ENCODE assay signal across 8 cellular contexts in the genomic region with DNA sequence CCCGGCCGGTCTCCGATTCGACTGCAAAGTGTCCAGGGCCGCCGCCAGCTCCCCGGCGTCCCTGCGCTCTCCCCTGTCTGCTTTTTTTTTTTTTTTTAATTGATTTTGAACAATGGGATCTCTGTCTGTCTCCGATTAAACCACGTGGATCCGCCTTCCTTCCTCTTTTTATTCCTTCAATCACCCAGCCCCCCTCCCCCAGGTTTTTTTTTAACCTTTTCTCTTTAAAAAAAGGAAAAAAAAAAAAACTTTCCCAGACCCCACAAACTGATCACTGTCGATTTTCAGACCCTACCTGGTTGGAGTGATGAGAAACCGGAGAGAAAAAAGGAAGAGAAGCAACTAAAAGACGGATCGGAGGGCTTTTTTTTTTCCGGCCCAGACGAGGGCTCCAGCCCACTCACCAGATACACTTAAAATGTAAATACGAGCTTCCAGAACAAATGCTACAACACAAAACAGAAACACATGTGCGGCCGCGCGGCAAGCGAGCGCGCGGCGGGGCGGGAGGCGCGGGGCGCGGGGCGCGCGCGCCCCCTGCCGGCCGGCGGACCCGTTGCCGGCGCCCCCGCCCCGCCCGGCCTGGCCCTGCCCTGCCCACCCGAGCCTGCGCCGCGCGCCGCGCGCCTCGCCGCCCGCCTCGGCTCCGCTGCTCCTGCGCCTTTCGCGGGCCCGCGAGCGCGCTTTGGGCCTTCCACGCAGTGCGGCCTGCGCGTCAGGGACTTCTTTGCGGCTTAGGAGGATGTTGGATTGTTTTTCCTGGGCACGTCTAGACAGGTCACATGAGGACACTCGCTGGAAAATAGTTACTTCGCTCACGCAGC. TPM values are rescaled to one million over a fixed set of nuclear protein-coding genes. Genes with fewer than 3 reads are reported as not detected.
DNase-seq lines count a peak whose midpoint lies in the region; ATAC-seq and TF ChIP-seq lines count a peak whose summit lies in the region.

A gene (minus strand): TSS at position 428 of the 824 bp plus-strand sequence. CDS start 1,163 bp downstream, outside the sequence.

- no TSS peak for BruUV-seq in PC-9 (replicated peaks; lab: Mats Ljungman, UMichigan)

- peak within 1 kb of the TSS; percentile 83 to 100 (median 100) for H3K27ac ChIP-seq in BLaER1 treated with 17β-estradiol and CSF1 and Interleukin-3, amounts not matched to agents 10 nM and 100 nM
- H3K27ac ChIP-seq in PC-9 (peak within 1 kb of the TSS; percentile 100), fibroblast of lung (ENCODE audit: insufficient read depth, low read length) (peak within 1 kb of the TSS; percentile 75)
- H3K27ac ChIP-seq in naive thymus-derived CD4-positive, alpha-beta T cell (ENCODE audit: low read depth, low read length), result peak within 1 kb of the TSS; percentile 86

- peak; percentile 91 for ATAC-seq in naive thymus-derived CD4-positive, alpha-beta T cell
- peak; percentile 78 for ATAC-seq in stimulated activated naive B cell treated with anti-CD40 and anti-IgM and Interleukin-4, amounts not matched to agents 10 μg/mL and 1 μg/mL and 100 μg/mL, for 72 hours (replicated peaks)

- H3K4me1 ChIP-seq in BLaER1 treated with 17β-estradiol and CSF1 and Interleukin-3, amounts not matched to agents 10 nM and 100 nM, result peaks cover 46 to 52% (median 49%) of the 10 kb centered on the region in 10 experiments
- H3K4me1 ChIP-seq in PC-9 (replicated peaks; ENCODE audit: insufficient read depth) (peaks cover 25% of the 10 kb centered on the region), fibroblast of lung (ENCODE audit: control insufficient read depth, extremely low read depth, insufficient read depth, low read length) (peaks cover 4% of the 10 kb centered on the region)
- H3K4me1 ChIP-seq in naive thymus-derived CD4-positive, alpha-beta T cell (ENCODE audit: control insufficient read depth in 2 of 2, insufficient read depth in 2 of 2, low read length in 2 of 2), result peaks cover 14 to 19% of the 10 kb centered on the region in 2 donors

- peak within 1 kb of the TSS; percentile 76 to 94 (median 90) for H3K4me2 ChIP-seq in BLaER1 treated with 17β-estradiol and CSF1 and Interleukin-3, amounts not matched to agents 10 nM and 100 nM
- H3K4me2 ChIP-seq in PC-9, result peak within 1 kb of the TSS; percentile 93
- H3K4me2 ChIP-seq in fibroblast of lung (ENCODE audit: extremely low read depth, insufficient read depth, low read length), result peak within 1 kb of the TSS; percentile 90

- no peaks in the 10 kb centered on the region; a peak in 1 of 22 replicates for H3K9me3 ChIP-seq in BLaER1 treated with 17β-estradiol and CSF1 and Interleukin-3, amounts not matched to agents 10 nM and 100 nM (replicated peaks in 1 of 11)
- H3K9me3 ChIP-seq in PC-9 (ENCODE audit: insufficient read depth, low read depth), result no peaks in the 10 kb centered on the region
- no peaks in the 10 kb centered on the region for H3K9me3 ChIP-seq in fibroblast of lung (ENCODE audit: control insufficient read depth, insufficient read depth, low read depth, low read length)
- H3K9me3 ChIP-seq in naive thymus-derived CD4-positive, alpha-beta T cell (ENCODE audit: control insufficient read depth in 2 of 3, low read length in 3 of 3), result no peaks in the 10 kb centered on the region

- CTCF ChIA-PET in PC-9 (lab: Charles Lee), result interaction anchor here (0.6 to 1.1 kb wide), 7 partner anchors 36 to 391 kb away, joined by 3 to 14 read pairs (median 5); no protein-coding TSS in a partner anchor
- CTCF ChIA-PET in naive thymus-derived CD4-positive, alpha-beta T cell (lab: Charles Lee), result interaction anchor here (0.6 to 1.0 kb wide), 2 partner anchors 11 to 19 kb away, joined by 3 read pairs; no protein-coding TSS in a partner anchor

- POLR2A ChIA-PET in PC-9 (lab: Charles Lee; ENCODE audit: unreplicated experiment), result no interaction called here
- POLR2A ChIA-PET in naive thymus-derived CD4-positive, alpha-beta T cell (lab: Charles Lee), result interaction anchor here (0.6 to 1.7 kb wide), 3 partner anchors 20 to 84 kb away, joined by 4 to 6 read pairs (median 5); no protein-coding TSS in a partner anchor

- peak within 1 kb of the TSS; percentile 98 for H3K27ac Mint-ChIP-seq in activated T-helper 1 cell treated with anti-CD3 and anti-CD28 coated beads, Interleukin-12 subunit alpha, Interleukin-12 subunit beta, Interleukin-2, Interleukin-4 antibody, amounts not matched to agents 30 ng/mL and 10 ng/mL and 1 ng/mL, durations not matched to agents 14 hours and 24 hours and 36 hours
- peak within 1 kb of the TSS; percentile 87 to 98 (median 96) for H3K27ac Mint-ChIP-seq in naive thymus-derived CD4-positive, alpha-beta T cell
- peak within 1 kb of the TSS; percentile 96 for H3K27ac Mint-ChIP-seq in stimulated activated naive B cell treated with anti-CD40 and anti-IgM and Interleukin-4, amounts not matched to agents 10 μg/mL and 1 μg/mL and 100 μg/mL, for 72 hours

- H3K36me3 Mint-ChIP-seq in activated T-helper 1 cell treated with anti-CD3 and anti-CD28 coated beads, Interleukin-12 subunit alpha, Interleukin-12 subunit beta, Interleukin-2, Interleukin-4 antibody, amounts not matched to agents 30 ng/mL and 10 ng/mL and 1 ng/mL, durations not matched to agents 14 hours and 24 hours and 36 hours (ENCODE audit: low read depth), result peaks cover 8% of the 10 kb centered on the region
- peaks cover 0 to 11% (median 0%) of the 10 kb centered on the region in 5 donors for H3K36me3 Mint-ChIP-seq in naive thymus-derived CD4-positive, alpha-beta T cell
- H3K36me3 Mint-ChIP-seq in stimulated activated naive B cell treated with anti-CD40 and anti-IgM and Interleukin-4, amounts not matched to agents 10 μg/mL and 1 μg/mL and 100 μg/mL, for 72 hours, result peaks cover 4 to 11% of the 10 kb centered on the region in 2 donors

- DNase-seq in GM19240 (ENCODE audit: insufficient read length, low spot score) (peak; percentile 79), HuH-7 (ENCODE audit: low spot score) (peak; percentile 65), PC-9 (peak; percentile 38 to 57), fibroblast of lung (ENCODE audit: low read depth in 2 of 2) (peak; percentile 75 to 84)
- DNase-seq in activated T-helper 1 cell treated with anti-CD3 and anti-CD28 coated beads, Interleukin-12 subunit alpha, Interleukin-12 subunit beta, Interleukin-2, Interleukin-4 antibody, amounts not matched to agents 30 ng/mL and 10 ng/mL and 1 ng/mL, durations not matched to agents 14 hours and 24 hours and 36 hours (ENCODE audit: low spot score), result peak; percentile 66
- peak; percentile 63 to 80 (median 74) for DNase-seq in naive thymus-derived CD4-positive, alpha-beta T cell
- peak; percentile 56 for DNase-seq in stimulated activated naive B cell treated with anti-CD40 and anti-IgM and Interleukin-4, amounts not matched to agents 10 μg/mL and 1 μg/mL and 100 μg/mL, for 72 hours

- peaks cover 32% of the 10 kb centered on the region for H3F3A ChIP-seq in PC-9 (ENCODE audit: insufficient read depth, low read depth)

- H3K9ac ChIP-seq in BLaER1 treated with 17β-estradiol and CSF1 and Interleukin-3, amounts not matched to agents 10 nM and 100 nM, result peak within 1 kb of the TSS; percentile 97 to 100 (median 100)
- H3K9ac ChIP-seq in fibroblast of lung (ENCODE audit: insufficient read depth, low read length), result peak within 1 kb of the TSS; percentile 65

- H3K4me3 ChIP-seq in BLaER1 treated with 17β-estradiol and CSF1 and Interleukin-3, amounts not matched to agents 10 nM and 100 nM, result peak within 1 kb of the TSS; percentile 87 to 100 (median 99)
- H3K4me3 ChIP-seq in PC-9 (peak within 1 kb of the TSS; percentile 96), fibroblast of lung (replicated peaks in 1 of 4; ENCODE audit: control extremely low read depth in 1 of 4, insufficient read depth in 1 of 4, low read depth in 3 of 4, low read length in 4 of 4) (peak within 1 kb of the TSS; percentile 77 to 90 (median 86))
- peak within 1 kb of the TSS; percentile 94 for H3K4me3 ChIP-seq in naive thymus-derived CD4-positive, alpha-beta T cell (ENCODE audit: low read length)

- H2AFZ ChIP-seq in PC-9, result peak within 1 kb of the TSS; percentile 73; the same call in 1 of the 2 replicates
- peak within 1 kb of the TSS; percentile 95 for H2AFZ ChIP-seq in fibroblast of lung (ENCODE audit: low read length)

- H4K20me1 ChIP-seq in BLaER1 treated with 17β-estradiol and CSF1 and Interleukin-3, amounts not matched to agents 10 nM and 100 nM, result peaks cover 30 to 36% (median 31%) of the 10 kb centered on the region in 11 experiments
- H4K20me1 ChIP-seq in PC-9 (ENCODE audit: insufficient read depth) (peaks cover 28% of the 10 kb centered on the region), fibroblast of lung (ENCODE audit: control insufficient read depth, extremely low read depth, insufficient read depth, low read length) (no peaks in the 10 kb centered on the region)

- H3K36me3 ChIP-seq in BLaER1 treated with 17β-estradiol and CSF1 and Interleukin-3, amounts not matched to agents 10 nM and 100 nM, result peaks cover 10 to 33% (median 30%) of the 10 kb centered on the region in 11 experiments
- H3K36me3 ChIP-seq in PC-9 (ENCODE audit: low read depth) (peaks cover 7% of the 10 kb centered on the region; the same call in 1 of the 2 replicates), fibroblast of lung (ENCODE audit: control insufficient read depth, insufficient read depth, low read length) (no peaks in the 10 kb centered on the region)
- peaks cover 0 to 17% (median 0%) of the 10 kb centered on the region in 3 experiments for H3K36me3 ChIP-seq in naive thymus-derived CD4-positive, alpha-beta T cell (ENCODE audit: control insufficient read depth in 2 of 3, insufficient read depth in 3 of 3, low read length in 3 of 3)

- no peaks in the 10 kb centered on the region for H3K9me3 Mint-ChIP-seq in activated T-helper 1 cell treated with anti-CD3 and anti-CD28 coated beads, Interleukin-12 subunit alpha, Interleukin-12 subunit beta, Interleukin-2, Interleukin-4 antibody, amounts not matched to agents 30 ng/mL and 10 ng/mL and 1 ng/mL, durations not matched to agents 14 hours and 24 hours and 36 hours
- no peaks in the 10 kb centered on the region for H3K9me3 Mint-ChIP-seq in naive thymus-derived CD4-positive, alpha-beta T cell
- no peaks in the 10 kb centered on the region for H3K9me3 Mint-ChIP-seq in stimulated activated naive B cell treated with anti-CD40 and anti-IgM and Interleukin-4, amounts not matched to agents 10 μg/mL and 1 μg/mL and 100 μg/mL, for 72 hours

- H3K79me2 ChIP-seq in PC-9 (ENCODE audit: low read depth) (peaks cover 53% of the 10 kb centered on the region), fibroblast of lung (ENCODE audit: control insufficient read depth, insufficient read depth, low read length) (peaks cover 37% of the 10 kb centered on the region)

- no peaks in the 10 kb centered on the region for H3K27me3 Mint-ChIP-seq in activated T-helper 1 cell treated with anti-CD3 and anti-CD28 coated beads, Interleukin-12 subunit alpha, Interleukin-12 subunit beta, Interleukin-2, Interleukin-4 antibody, amounts not matched to agents 30 ng/mL and 10 ng/mL and 1 ng/mL, durations not matched to agents 14 hours and 24 hours and 36 hours (ENCODE audit: insufficient read depth)
- H3K27me3 Mint-ChIP-seq in naive thymus-derived CD4-positive, alpha-beta T cell, result no peaks in the 10 kb centered on the region
- peaks cover 19 to 20% of the 10 kb centered on the region in 2 donors for H3K27me3 Mint-ChIP-seq in stimulated activated naive B cell treated with anti-CD40 and anti-IgM and Interleukin-4, amounts not matched to agents 10 μg/mL and 1 μg/mL and 100 μg/mL, for 72 hours

- H3K4me3 Mint-ChIP-seq in activated T-helper 1 cell treated with anti-CD3 and anti-CD28 coated beads, Interleukin-12 subunit alpha, Interleukin-12 subunit beta, Interleukin-2, Interleukin-4 antibody, amounts not matched to agents 30 ng/mL and 10 ng/mL and 1 ng/mL, durations not matched to agents 14 hours and 24 hours and 36 hours, result peak within 1 kb of the TSS; percentile 94
- H3K4me3 Mint-ChIP-seq in naive thymus-derived CD4-positive, alpha-beta T cell, result peak within 1 kb of the TSS; percentile 92 to 99 (median 96)
- peak within 1 kb of the TSS; percentile 87 to 96 for H3K4me3 Mint-ChIP-seq in stimulated activated naive B cell treated with anti-CD40 and anti-IgM and Interleukin-4, amounts not matched to agents 10 μg/mL and 1 μg/mL and 100 μg/mL, for 72 hours

- peaks cover 0 to 5% (median 0%) of the 10 kb centered on the region in 11 experiments; a peak in 2 of 22 replicates for H3K27me3 ChIP-seq in BLaER1 treated with 17β-estradiol and CSF1 and Interleukin-3, amounts not matched to agents 10 nM and 100 nM
- H3K27me3 ChIP-seq in PC-9 (ENCODE audit: insufficient read depth, low read depth), result no peaks in the 10 kb centered on the region
- no peaks in the 10 kb centered on the region for H3K27me3 ChIP-seq in fibroblast of lung (ENCODE audit: control insufficient read depth, insufficient read depth, low read length)
- no peaks in the 10 kb centered on the region for H3K27me3 ChIP-seq in naive thymus-derived CD4-positive, alpha-beta T cell (ENCODE audit: control insufficient read depth in 2 of 2, insufficient read depth in 2 of 2, low read length in 2 of 2)

- intact Hi-C loops in PC-9 (cut with micrococcal nuclease; ENCODE audit: unreplicated experiment), result loop anchor here (5.0 kb wide), 1 partner anchor 53 kb away; no protein-coding TSS in a partner anchor
- intact Hi-C loops in activated T-helper 1 cell treated with anti-CD3 and anti-CD28 coated beads, Interleukin-12 subunit alpha, Interleukin-12 subunit beta, Interleukin-2, Interleukin-4 antibody, amounts not matched to agents 30 ng/mL and 10 ng/mL and 1 ng/mL, durations not matched to agents 14 hours and 24 hours and 36 hours (cut with micrococcal nuclease), result loop anchor here (2.0 to 10.0 kb wide), 2 partner anchors 19 to 1915 kb away; a partner anchor contains a TSS
- intact Hi-C loops in naive thymus-derived CD4-positive, alpha-beta T cell (cut with micrococcal nuclease), result loop anchor here (2.0 to 5.0 kb wide), 6 partner anchors 19 to 1912 kb away; a partner anchor contains a TSS

- TF ChIP-seq CTCF in PC-9 (conservative IDR thresholded peaks at IDR 0.05), result no peak
- TF ChIP-seq CTCF in fibroblast of lung (conservative IDR thresholded peaks at IDR 0.05 in 1 of 2, IDR thresholded peaks at IDR 0.05 in 1 of 2; ENCODE audit: low read depth in 1 of 2, low read length in 2 of 2), result no peak

- no peaks in the 10 kb centered on the region for H3K9me2 ChIP-seq in PC-9 (ENCODE audit: insufficient read depth)

- peaks cover 40% of the 10 kb centered on the region for H3K4me1 Mint-ChIP-seq in activated T-helper 1 cell treated with anti-CD3 and anti-CD28 coated beads, Interleukin-12 subunit alpha, Interleukin-12 subunit beta, Interleukin-2, Interleukin-4 antibody, amounts not matched to agents 30 ng/mL and 10 ng/mL and 1 ng/mL, durations not matched to agents 14 hours and 24 hours and 36 hours (ENCODE audit: low read depth)
- H3K4me1 Mint-ChIP-seq in naive thymus-derived CD4-positive, alpha-beta T cell, result peaks cover 17 to 54% (median 43%) of the 10 kb centered on the region in 7 donors
- peaks cover 21 to 33% of the 10 kb centered on the region in 2 donors for H3K4me1 Mint-ChIP-seq in stimulated activated naive B cell treated with anti-CD40 and anti-IgM and Interleukin-4, amounts not matched to agents 10 μg/mL and 1 μg/mL and 100 μg/mL, for 72 hours

RNA-seq across cellular contexts. Expression of the gene that starts here (rescaled TPM):
- 158 and 170 TPM in 2 replicates for total RNA-seq in PC-9 (2021)
- 238 and 246 TPM in 2 replicates for total RNA-seq in activated T-helper 1 cell treated with anti-CD3 and anti-CD28 coated beads, Interleukin-12 subunit alpha, Interleukin-12 subunit beta, Interleukin-2, Interleukin-4 antibody, amounts not matched to agents 30 ng/mL and 10 ng/mL and 1 ng/mL, durations not matched to agents 14 hours and 24 hours and 36 hours
- total RNA-seq in fibroblast of lung, result 21.5 and 22.9 TPM in 2 replicates
- 23.6 and 35.6 TPM in 2 replicates for polyA plus RNA-seq in fibroblast of lung
- 21.3 and 31.8 TPM in 2 replicates for polyA plus RNA-seq in fibroblast of lung (2012)
- 38.8 and 50.6 TPM in 2 replicates for polyA minus RNA-seq in fibroblast of lung (ENCODE audit: low replicate concordance)
- 100 to 1,000 TPM in 1 of 5 experiments, 10 to 100 TPM in 4; 42.1 to 130 (median 46.0) TPM for total RNA-seq in naive thymus-derived CD4-positive, alpha-beta T cell
- polyA plus RNA-seq in naive thymus-derived CD4-positive, alpha-beta T cell, result 10 to 100 TPM; 12.0 to 21.7 TPM

Comparison
In these comparisons a context has a peak if more than half of its experiments do, and no peak if none do; other contexts are left out.
1. Peak in every context shown above with its lines: DNase-seq, ATAC-seq, H3K4me3 ChIP-seq and H3K27ac ChIP-seq.